2 cellular contexts compared by ENCODE assay signal in the genomic region with DNA sequence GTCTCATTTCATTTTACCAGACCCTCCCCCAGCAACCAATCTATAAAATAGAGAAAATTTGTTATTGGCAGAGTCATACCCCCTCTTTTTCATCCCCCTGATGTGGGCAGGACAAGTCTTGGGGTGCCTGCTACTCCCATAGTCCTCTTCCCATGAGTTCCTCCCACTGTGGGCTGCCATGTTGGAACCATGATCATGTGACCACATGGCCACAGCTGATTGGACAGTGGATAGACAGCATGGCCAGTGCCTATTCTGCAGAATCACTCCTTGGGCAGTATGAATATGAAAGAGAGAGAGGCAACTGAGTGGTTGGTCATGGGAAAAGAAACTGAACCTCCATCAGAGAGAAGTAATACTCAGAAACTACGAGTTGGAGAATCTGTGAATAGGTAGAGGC.
TF ChIP-seq lines count a peak whose summit lies in the region.

No MANE protein-coding gene starts in this region.

TF ChIP-seq in Ishikawa, 13 proteins besides CTCF, POLR2A, EP300 and RAD21 (continued from another document):
- TF ChIP-seq, protein P1, sequence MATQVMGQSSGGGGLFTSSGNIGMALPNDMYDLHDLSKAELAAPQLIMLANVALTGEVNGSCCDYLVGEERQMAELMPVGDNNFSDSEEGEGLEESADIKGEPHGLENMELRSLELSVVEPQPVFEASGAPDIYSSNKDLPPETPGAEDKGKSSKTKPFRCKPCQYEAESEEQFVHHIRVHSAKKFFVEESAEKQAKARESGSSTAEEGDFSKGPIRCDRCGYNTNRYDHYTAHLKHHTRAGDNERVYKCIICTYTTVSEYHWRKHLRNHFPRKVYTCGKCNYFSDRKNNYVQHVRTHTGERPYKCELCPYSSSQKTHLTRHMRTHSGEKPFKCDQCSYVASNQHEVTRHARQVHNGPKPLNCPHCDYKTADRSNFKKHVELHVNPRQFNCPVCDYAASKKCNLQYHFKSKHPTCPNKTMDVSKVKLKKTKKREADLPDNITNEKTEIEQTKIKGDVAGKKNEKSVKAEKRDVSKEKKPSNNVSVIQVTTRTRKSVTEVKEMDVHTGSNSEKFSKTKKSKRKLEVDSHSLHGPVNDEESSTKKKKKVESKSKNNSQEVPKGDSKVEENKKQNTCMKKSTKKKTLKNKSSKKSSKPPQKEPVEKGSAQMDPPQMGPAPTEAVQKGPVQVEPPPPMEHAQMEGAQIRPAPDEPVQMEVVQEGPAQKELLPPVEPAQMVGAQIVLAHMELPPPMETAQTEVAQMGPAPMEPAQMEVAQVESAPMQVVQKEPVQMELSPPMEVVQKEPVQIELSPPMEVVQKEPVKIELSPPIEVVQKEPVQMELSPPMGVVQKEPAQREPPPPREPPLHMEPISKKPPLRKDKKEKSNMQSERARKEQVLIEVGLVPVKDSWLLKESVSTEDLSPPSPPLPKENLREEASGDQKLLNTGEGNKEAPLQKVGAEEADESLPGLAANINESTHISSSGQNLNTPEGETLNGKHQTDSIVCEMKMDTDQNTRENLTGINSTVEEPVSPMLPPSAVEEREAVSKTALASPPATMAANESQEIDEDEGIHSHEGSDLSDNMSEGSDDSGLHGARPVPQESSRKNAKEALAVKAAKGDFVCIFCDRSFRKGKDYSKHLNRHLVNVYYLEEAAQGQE (IDR thresholded peaks at IDR 0.05; ENCODE audit: low read depth) = no peak
- TF ChIP-seq, protein P2, sequence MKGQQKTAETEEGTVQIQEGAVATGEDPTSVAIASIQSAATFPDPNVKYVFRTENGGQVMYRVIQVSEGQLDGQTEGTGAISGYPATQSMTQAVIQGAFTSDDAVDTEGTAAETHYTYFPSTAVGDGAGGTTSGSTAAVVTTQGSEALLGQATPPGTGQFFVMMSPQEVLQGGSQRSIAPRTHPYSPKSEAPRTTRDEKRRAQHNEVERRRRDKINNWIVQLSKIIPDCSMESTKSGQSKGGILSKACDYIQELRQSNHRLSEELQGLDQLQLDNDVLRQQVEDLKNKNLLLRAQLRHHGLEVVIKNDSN (IDR thresholded peaks at IDR 0.05) = peak; percentile 64

TF ChIP-seq in GM12878, 131 proteins besides CTCF, POLR2A, EP300 and RAD21 (continued from another document):
- TF ChIP-seq, protein P3, sequence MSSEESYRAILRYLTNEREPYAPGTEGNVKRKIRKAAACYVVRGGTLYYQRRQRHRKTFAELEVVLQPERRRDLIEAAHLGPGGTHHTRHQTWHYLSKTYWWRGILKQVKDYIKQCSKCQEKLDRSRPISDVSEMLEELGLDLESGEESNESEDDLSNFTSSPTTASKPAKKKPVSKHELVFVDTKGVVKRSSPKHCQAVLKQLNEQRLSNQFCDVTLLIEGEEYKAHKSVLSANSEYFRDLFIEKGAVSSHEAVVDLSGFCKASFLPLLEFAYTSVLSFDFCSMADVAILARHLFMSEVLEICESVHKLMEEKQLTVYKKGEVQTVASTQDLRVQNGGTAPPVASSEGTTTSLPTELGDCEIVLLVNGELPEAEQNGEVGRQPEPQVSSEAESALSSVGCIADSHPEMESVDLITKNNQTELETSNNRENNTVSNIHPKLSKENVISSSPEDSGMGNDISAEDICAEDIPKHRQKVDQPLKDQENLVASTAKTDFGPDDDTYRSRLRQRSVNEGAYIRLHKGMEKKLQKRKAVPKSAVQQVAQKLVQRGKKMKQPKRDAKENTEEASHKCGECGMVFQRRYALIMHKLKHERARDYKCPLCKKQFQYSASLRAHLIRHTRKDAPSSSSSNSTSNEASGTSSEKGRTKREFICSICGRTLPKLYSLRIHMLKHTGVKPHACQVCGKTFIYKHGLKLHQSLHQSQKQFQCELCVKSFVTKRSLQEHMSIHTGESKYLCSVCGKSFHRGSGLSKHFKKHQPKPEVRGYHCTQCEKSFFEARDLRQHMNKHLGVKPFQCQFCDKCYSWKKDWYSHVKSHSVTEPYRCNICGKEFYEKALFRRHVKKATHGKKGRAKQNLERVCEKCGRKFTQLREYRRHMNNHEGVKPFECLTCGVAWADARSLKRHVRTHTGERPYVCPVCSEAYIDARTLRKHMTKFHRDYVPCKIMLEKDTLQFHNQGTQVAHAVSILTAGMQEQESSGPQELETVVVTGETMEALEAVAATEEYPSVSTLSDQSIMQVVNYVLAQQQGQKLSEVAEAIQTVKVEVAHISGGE (CRISPR knock-in tag; IDR thresholded peaks at IDR 0.05) = no peak
- TF ChIP-seq, protein P2 (IDR thresholded peaks at IDR 0.05; ENCODE audit: borderline replicate concordance, extremely low read length, insufficient read depth, low read depth, low read length) = peak; percentile 37
